11 cellular contexts compared by ENCODE assay signal in the genomic region with DNA sequence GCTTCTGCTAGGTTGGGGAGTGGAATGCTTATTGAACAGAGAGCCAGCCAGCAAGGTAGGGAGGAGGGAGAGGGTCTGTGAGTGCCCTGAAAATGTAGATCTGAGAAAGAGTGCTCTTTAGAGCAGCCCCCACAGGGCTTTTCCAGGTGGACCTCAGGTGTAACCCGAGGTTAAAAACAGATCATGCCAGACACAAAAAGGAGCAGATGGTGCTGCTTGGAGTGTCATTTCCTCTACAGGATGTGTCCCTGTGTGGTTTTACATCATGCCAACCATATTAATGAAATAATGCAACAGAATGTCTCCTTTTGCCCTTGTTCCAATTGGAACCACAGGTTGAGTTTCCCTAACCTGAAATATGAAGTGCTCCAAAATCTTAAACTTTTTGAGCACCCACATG. TPM values are rescaled to one million over a fixed set of nuclear protein-coding genes. Genes with fewer than 3 reads are reported as not detected.
DNase-seq lines count a peak whose midpoint lies in the region; ATAC-seq and TF ChIP-seq lines count a peak whose summit lies in the region.
"Had no signal": no experiment of that assay in that cellular context is flagged by ENCODE, and none has a peak within 500 bp of the region (broad histone marks: within the 10 kb centered on the region; RNA-seq: fewer than 3 reads in every experiment).

No MANE protein-coding gene starts in this region.

- no peak overlapping the region for H2AFZ ChIP-seq in GM23248

- no peaks in the 10 kb centered on the region for H3K9me2 ChIP-seq in GM23248 (ENCODE audit: insufficient read depth)

- H4K20me1 ChIP-seq in GM23248 (ENCODE audit: insufficient read depth): no peaks in the 10 kb centered on the region; the same call in 1 of the 2 replicates

- H3K36me3 Mint-ChIP-seq in activated naive CD8-positive, alpha-beta T cell treated with anti-CD3 and anti-CD28 coated beads, Interleukin-2, amount 50 U/mL, for 24 hours (ENCODE audit: low read depth): peaks cover 25% of the 10 kb centered on the region

- H3K27ac ChIP-seq in GM23248 (peak overlapping the region; percentile 89; the same call in 1 of the 2 replicates), neutrophil (peak overlapping the region; percentile 98)
- H3K27ac ChIP-seq: 22Rv1, right lobe of liver had no signal

- H3K79me2 ChIP-seq in GM23248 (ENCODE audit: insufficient read depth): peaks cover 95% of the 10 kb centered on the region

- peak; percentile 11 for DNase-seq in DMS153 (lab: John Stamatoyannopoulos, UW)
- DNase-seq in DMS153 treated with DMSO at 0.1 percent for 48 hours (lab: John Stamatoyannopoulos, UW; ENCODE audit: unreplicated experiment): no peak
- no peak for DNase-seq in GM23248
- no peak for DNase-seq in activated naive CD8-positive, alpha-beta T cell treated with anti-CD3 and anti-CD28 coated beads, Interleukin-2, amount 50 U/mL, for 24 hours
- DNase-seq in NCI-H187 (lab: John Stamatoyannopoulos, UW): no peak
- no peak for DNase-seq in iPS-NIHi7 (ENCODE audit: extremely low spot score)
- DNase-seq: NCI-H2081 treated with DMSO at 0.1 percent for 48 hours, right lobe of liver had no signal

- H3K36me3 ChIP-seq in GM23248 (ENCODE audit: low read depth): no peaks in the 10 kb centered on the region
- H3K36me3 ChIP-seq in neutrophil: no peaks in the 10 kb centered on the region
- H3K36me3 ChIP-seq: right lobe of liver had no signal

- no peak overlapping the region for H3K4me3 ChIP-seq in GM23248
- no peak overlapping the region for H3K4me3 ChIP-seq in neutrophil (ENCODE audit: low read depth in 1 of 2, low read length in 1 of 2)
- H3K4me3 ChIP-seq: right lobe of liver had no signal

- no peak for TF ChIP-seq CTCF in neutrophil (IDR thresholded peaks at IDR 0.05)

- H3K27me3 ChIP-seq in GM23248 (replicated peaks; ENCODE audit: insufficient read depth) (no peaks in the 10 kb centered on the region), neutrophil (no peaks in the 10 kb centered on the region)
- H3K27me3 ChIP-seq: right lobe of liver had no signal

- 0% methylated on average over 1 of the region's 1 CpG for WGBS in GM23248 (ENCODE audit: low coverage in 1 of 2, low lambda C conversion rate in 2 of 2, missing lambda C conversion rate in 2 of 2), 2 experiments

- ATAC-seq in activated naive CD8-positive, alpha-beta T cell treated with anti-CD3 and anti-CD28 coated beads, Interleukin-2, amount 50 U/mL, for 24 hours: no peak
- no peak for ATAC-seq in HG03139 (IDR thresholded peaks at IDR 0.05; ENCODE audit: unreplicated experiment)
- ATAC-seq: right lobe of liver had no signal

- peak overlapping the region; percentile 88 for H3K27ac Mint-ChIP-seq in activated naive CD8-positive, alpha-beta T cell treated with anti-CD3 and anti-CD28 coated beads, Interleukin-2, amount 50 U/mL, for 24 hours

- peaks cover 45% of the 10 kb centered on the region for H3F3A ChIP-seq in GM23248 (ENCODE audit: insufficient read depth)

- H3K9ac ChIP-seq in GM23248: no peak overlapping the region

- H3K9me3 ChIP-seq in GM23248 (ENCODE audit: low read depth) (no peaks in the 10 kb centered on the region), neutrophil (no peaks in the 10 kb centered on the region)
- H3K9me3 ChIP-seq: right lobe of liver had no signal

- no peak overlapping the region for H3K4me3 Mint-ChIP-seq in activated naive CD8-positive, alpha-beta T cell treated with anti-CD3 and anti-CD28 coated beads, Interleukin-2, amount 50 U/mL, for 24 hours

- in situ Hi-C loops in GM23248 (cut with MboI): no loop called here

- no peaks in the 10 kb centered on the region for H3K9me3 Mint-ChIP-seq in activated naive CD8-positive, alpha-beta T cell treated with anti-CD3 and anti-CD28 coated beads, Interleukin-2, amount 50 U/mL, for 24 hours

- peaks cover 99% of the 10 kb centered on the region for H3K4me1 Mint-ChIP-seq in activated naive CD8-positive, alpha-beta T cell treated with anti-CD3 and anti-CD28 coated beads, Interleukin-2, amount 50 U/mL, for 24 hours

- H3K27me3 Mint-ChIP-seq in activated naive CD8-positive, alpha-beta T cell treated with anti-CD3 and anti-CD28 coated beads, Interleukin-2, amount 50 U/mL, for 24 hours: no peaks in the 10 kb centered on the region

- H3K4me1 ChIP-seq in GM23248 (ENCODE audit: insufficient read depth) (peaks cover 66% of the 10 kb centered on the region), neutrophil (ENCODE audit: control insufficient read depth in 1 of 2, insufficient read depth in 1 of 2, low read depth in 1 of 2, low read length in 1 of 2) (peaks cover 89 to 100% of the 10 kb centered on the region in 2 experiments)

- H3K4me2 ChIP-seq in GM23248 (ENCODE audit: unreplicated experiment): no peak overlapping the region

RNA-seq across cellular contexts. Expression of a gene that starts 6.4 kb away (rescaled TPM):
- 12.2 and 15.6 TPM in 2 replicates for total RNA-seq in GM23248 (2014; rRNA removed; shearing (Covaris generic))
- 23.2 and 24.1 TPM in 2 replicates for polyA plus RNA-seq in GM23248 (2016; fragmentation: Nextera tagmentation; extraction: Ambion mirVana)

RNA-seq across cellular contexts. Expression of a gene that starts 43.1 kb away (rescaled TPM):
- not detected in 2 replicates for total RNA-seq in GM23248 (2014; rRNA removed; shearing (Covaris generic))
- not detected in 2 replicates for polyA plus RNA-seq in GM23248 (2016; fragmentation: Nextera tagmentation; extraction: Ambion mirVana)
